31 cellular contexts compared by ENCODE assay signal in the genomic region with DNA sequence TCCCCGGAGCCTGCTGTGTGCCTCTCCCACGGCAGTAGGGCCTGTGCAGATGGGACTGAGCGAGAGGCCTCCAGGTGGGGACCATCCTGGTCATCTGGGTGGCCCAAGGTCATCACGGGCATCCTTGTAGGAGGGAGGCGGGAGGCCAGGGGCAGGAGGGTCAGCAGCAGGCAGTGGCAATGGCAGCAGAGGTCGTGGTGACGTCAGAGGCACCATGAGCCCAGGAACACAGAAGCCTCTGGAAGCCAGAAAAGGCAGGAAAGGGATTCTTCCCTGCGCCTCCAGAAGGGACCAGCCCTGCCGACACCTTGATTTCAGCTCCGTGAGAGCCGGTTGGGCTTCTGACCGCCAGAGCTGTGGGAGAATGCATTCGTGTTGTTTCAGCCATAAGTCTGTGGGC.
"Had no signal": no experiment of that assay in that cellular context is flagged by ENCODE, and none has a peak within 500 bp of the region (broad histone marks: within the 10 kb centered on the region; RNA-seq: fewer than 3 reads in every experiment).

No MANE protein-coding gene starts in this region.

- ATAC-seq: activated CD4-positive, CD25-positive, alpha-beta regulatory T cell treated with anti-CD3 and anti-CD28 coated beads, Interleukin-2, amount 50 U/mL, for 24 hours; activated CD8-positive, alpha-beta memory T cell treated with anti-CD3 and anti-CD28 coated beads, Interleukin-2, amount 10 ng/mL, durations not matched to agents 7 days and 5 days; activated CD8-positive, alpha-beta T cell treated with anti-CD3 and anti-CD28 coated beads for 36 hours; activated naive CD8-positive, alpha-beta T cell treated with anti-CD3 and anti-CD28 coated beads, Interleukin-2, amount 50 U/mL, for 24 hours; esophagus mucosa; T-helper 17 cell had no signal

- DNase-seq: activated B cell treated with CpG ODN at 0.5 μM for 24 hours; activated CD4-positive, alpha-beta T cell treated with anti-CD3 and anti-CD28 coated beads for 48 hours; activated CD4-positive, alpha-beta T cell treated with anti-CD3 and anti-CD28 coated beads, Interleukin-2, amount 50 U/mL, for 1 hour; activated CD4-positive, alpha-beta T cell treated with anti-CD3 and anti-CD28 coated beads, Interleukin-2, amount 50 U/mL, for 48 hours; activated CD8-positive, alpha-beta memory T cell treated with anti-CD3 and anti-CD28 coated beads, Interleukin-2, amount 10 ng/mL, durations not matched to agents 7 days and 5 days; activated CD8-positive, alpha-beta memory T cell treated with anti-CD3 and anti-CD28 coated beads, Interleukin-2, amount 50 U/mL, for 4 hours; activated CD8-positive, alpha-beta T cell treated with anti-CD3 and anti-CD28 coated beads for 36 hours; activated effector memory CD4-positive, alpha-beta T cell treated with anti-CD3 and anti-CD28 coated beads, Interleukin-2, amount 50 U/mL, for 16 hours; activated naive CD4-positive, alpha-beta T cell treated with anti-CD3 and anti-CD28 coated beads for 36 hours; activated naive CD8-positive, alpha-beta T cell treated with anti-CD3 and anti-CD28 coated beads for 36 hours; activated naive CD8-positive, alpha-beta T cell treated with anti-CD3 and anti-CD28 coated beads, Interleukin-2, amount 50 U/mL, for 24 hours; activated T-cell treated with anti-CD3 and anti-CD28 coated beads, Interleukin-2, amount 50 U/mL, for 1 hour; activated T-cell treated with anti-CD3 and anti-CD28 coated beads, Interleukin-2, amount 50 U/mL, for 48 hours; adrenal gland; amygdala; central memory CD4-positive, alpha-beta T cell; cerebellar nuclear complex; colonic mucosa; effector memory CD4-positive, alpha-beta T cell; endodermal cell; foreskin fibroblast; T-helper 1 cell; T-helper 17 cell; T1000; WERI-Rb-1 had no signal

- H3K36me3 ChIP-seq: adrenal gland, ascending aorta, breast epithelium, cardiac muscle cell, colonic mucosa, WERI-Rb-1 had no signal

- H3K27ac ChIP-seq: adrenal gland, ascending aorta, breast epithelium, cardiac muscle cell, colonic mucosa, WERI-Rb-1 had no signal

- FAIRE-seq: frontal cortex had no signal

- H3K4me3 ChIP-seq: adrenal gland, ascending aorta, breast epithelium, cardiac muscle cell, colonic mucosa had no signal

- H3K4me1 ChIP-seq: ascending aorta, breast epithelium, colonic mucosa had no signal

- H3K9me3 ChIP-seq: colonic mucosa had no signal

- H3K27me3 ChIP-seq: adrenal gland, ascending aorta, breast epithelium, cardiac muscle cell, colonic mucosa had no signal
